In the genomic region with DNA sequence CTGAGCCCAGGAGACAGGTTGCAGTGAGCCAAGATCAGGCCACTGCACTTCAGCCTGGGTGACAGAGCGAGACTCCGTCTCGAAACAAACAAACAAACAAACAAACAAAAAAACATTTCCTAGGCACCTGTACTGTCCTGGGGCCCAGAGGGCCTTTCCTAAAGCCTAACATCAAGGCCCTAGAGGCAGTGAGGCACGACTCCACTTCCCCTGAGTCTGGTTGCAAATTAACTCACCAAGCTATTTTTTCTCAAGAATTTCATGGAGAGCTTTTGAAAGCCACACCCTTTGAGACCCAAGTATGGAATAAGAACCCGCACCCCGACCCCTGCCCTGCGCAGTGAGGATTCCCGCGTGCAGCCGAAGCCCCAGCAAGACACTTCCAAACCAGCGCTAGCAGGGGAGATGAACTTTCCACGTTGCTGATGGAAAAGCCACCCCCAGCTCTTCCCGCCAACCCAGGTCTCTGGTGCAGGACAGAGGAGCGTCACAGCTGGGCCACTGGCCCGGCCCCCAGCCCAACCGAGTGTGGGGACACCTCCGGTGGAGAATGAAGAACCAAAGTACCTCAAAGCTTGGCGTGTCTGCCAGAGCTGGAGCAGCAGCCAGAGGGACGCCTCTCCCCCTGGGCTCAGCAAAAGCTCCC, we compare ENCODE assay signal across 13 cellular contexts. TPM values are rescaled to one million over a fixed set of nuclear protein-coding genes. Genes with fewer than 3 reads are reported as not detected.
"Had no signal": no experiment of that assay in that cellular context is flagged by ENCODE, and none has a peak within 500 bp of the region (broad histone marks: within the 10 kb centered on the region; RNA-seq: fewer than 3 reads in every experiment).

No MANE protein-coding gene starts in this region.

- H3K4me3 Mint-ChIP-seq: activated naive CD8-positive, alpha-beta T cell; stimulated activated effector memory CD8-positive, alpha-beta T cell treated with anti-CD3 and anti-CD28 coated beads, Interleukin-12 subunit alpha, Interleukin-12 subunit beta, amount 100 ng/mL, for 72 hours; T-helper 2 cell treated with Interferon-gamma antibody and Interleukin-4, amounts not matched to agents 5 μg/mL and 100 μg/mL, for 36 hours had no signal

- H3K9me3 Mint-ChIP-seq: stimulated activated effector memory CD8-positive, alpha-beta T cell treated with anti-CD3 and anti-CD28 coated beads, Interleukin-12 subunit alpha, Interleukin-12 subunit beta, amount 100 ng/mL, for 72 hours; T-helper 2 cell treated with Interferon-gamma antibody and Interleukin-4, amounts not matched to agents 5 μg/mL and 100 μg/mL, for 36 hours had no signal

- ATAC-seq: pancreas; stimulated activated effector memory CD8-positive, alpha-beta T cell treated with anti-CD3 and anti-CD28 coated beads, Interleukin-12 subunit alpha, Interleukin-12 subunit beta, amount 100 ng/mL, for 72 hours had no signal

- H3K27me3 ChIP-seq: dorsolateral prefrontal cortex, pancreas, right atrium auricular region, tibial nerve had no signal

- H3K4me1 ChIP-seq: pancreas, tibial nerve had no signal

- H3K4me3 ChIP-seq: dorsolateral prefrontal cortex, pancreas, right atrium auricular region had no signal

- H3K27me3 Mint-ChIP-seq: activated naive CD8-positive, alpha-beta T cell had no signal

- H3K9me3 ChIP-seq: pancreas, right atrium auricular region, tibial nerve had no signal

- H3K27ac Mint-ChIP-seq: activated naive CD8-positive, alpha-beta T cell; stimulated activated effector memory CD8-positive, alpha-beta T cell treated with anti-CD3 and anti-CD28 coated beads, Interleukin-12 subunit alpha, Interleukin-12 subunit beta, amount 100 ng/mL, for 72 hours; T-helper 2 cell treated with Interferon-gamma antibody and Interleukin-4, amounts not matched to agents 5 μg/mL and 100 μg/mL, for 36 hours had no signal

- H3K36me3 Mint-ChIP-seq: activated naive CD8-positive, alpha-beta T cell; stimulated activated effector memory CD8-positive, alpha-beta T cell treated with anti-CD3 and anti-CD28 coated beads, Interleukin-12 subunit alpha, Interleukin-12 subunit beta, amount 100 ng/mL, for 72 hours had no signal

- H3K4me1 Mint-ChIP-seq: stimulated activated effector memory CD8-positive, alpha-beta T cell treated with anti-CD3 and anti-CD28 coated beads, Interleukin-12 subunit alpha, Interleukin-12 subunit beta, amount 100 ng/mL, for 72 hours had no signal

- H3K27ac ChIP-seq: brain microvascular endothelial cell, dorsolateral prefrontal cortex, pancreas, right atrium auricular region had no signal

- H3K36me3 ChIP-seq: brain microvascular endothelial cell, pancreas, right atrium auricular region had no signal

- DNase-seq: activated gamma-delta T cell, amygdala, brain microvascular endothelial cell, cerebellar nuclear complex, hypothalamus, pancreas had no signal

RNA-seq across cellular contexts. Expression of a gene that starts 1.2 kb away (rescaled TPM):
- total RNA-seq: esophagus mucosa had no signal
